1 cellular context compared by ENCODE assay signal in genomic region chr19:50646074-50646807, GRCh38.
TF ChIP-seq lines count a peak whose summit lies in the region.

No MANE protein-coding gene starts in this region.

TF ChIP-seq in IMR-90, 13 proteins besides CTCF, POLR2A, EP300 and RAD21:
- TF ChIP-seq SMC3 (IDR thresholded peaks at IDR 0.05; ENCODE audit: low read depth, low read length) (no peak), MAZ (IDR thresholded peaks at IDR 0.05; ENCODE audit: borderline replicate concordance, low read depth, low read length) (no peak), RFX5 (IDR thresholded peaks at IDR 0.05; ENCODE audit: low read depth, low read length) (no peak), USF2 (IDR thresholded peaks at IDR 0.05; ENCODE audit: low read depth, low read length) (no peak), CHD1 (IDR thresholded peaks at IDR 0.05; ENCODE audit: low read depth, low read length) (no peak), CEBPB (IDR thresholded peaks at IDR 0.05; ENCODE audit: low read depth, low read length) (no peak), MAFK (IDR thresholded peaks at IDR 0.05; ENCODE audit: low read depth, low read length) (no peak)
